31 cellular contexts compared by ENCODE assay signal in genomic region chr3:174826069-174826468, GRCh38.
"Had no signal": no experiment of that assay in that cellular context is flagged by ENCODE, and none has a peak within 500 bp of the region (broad histone marks: within the 10 kb centered on the region; RNA-seq: fewer than 3 reads in every experiment).

No MANE protein-coding gene starts in this region.

- H3K4me3 ChIP-seq: MG63 had no signal

- H3K27me3 ChIP-seq: MG63 had no signal

- H3K36me3 ChIP-seq: MG63 had no signal

- DNase-seq: Karpas-422, Kasumi-1, MG63, MM.1S, MV-4-11, NCI-H1048, NCI-H1092, NCI-H1092 treated with DMSO at 0.1 percent for 48 hours, NCI-H1105, NCI-H1105 treated with DMSO at 0.1 percent for 48 hours, NCI-H1417 treated with DMSO at 0.1 percent for 48 hours, NCI-H1436, NCI-H1436 treated with DMSO at 0.1 percent for 48 hours, NCI-H146, NCI-H1694, NCI-H1694 treated with DMSO at 0.1 percent for 48 hours, NCI-H187, NCI-H187 treated with DMSO at 0.1 percent for 48 hours, NCI-H1930, NCI-H2029, NCI-H2029 treated with DMSO at 0.1 percent for 48 hours, NCI-H2081 treated with DMSO at 0.1 percent for 48 hours, NCI-H2107, NCI-H2171, NCI-H2171 treated with DMSO at 0.1 percent for 48 hours, NCI-H2227 treated with DMSO at 0.1 percent for 48 hours, NCI-H226, NCI-H345, NCI-H510A, NCI-H510A treated with DMSO at 0.1 percent for 48 hours, NCI-H524 had no signal
